ENCODE assay signal across 1 cellular context in the genomic region with DNA sequence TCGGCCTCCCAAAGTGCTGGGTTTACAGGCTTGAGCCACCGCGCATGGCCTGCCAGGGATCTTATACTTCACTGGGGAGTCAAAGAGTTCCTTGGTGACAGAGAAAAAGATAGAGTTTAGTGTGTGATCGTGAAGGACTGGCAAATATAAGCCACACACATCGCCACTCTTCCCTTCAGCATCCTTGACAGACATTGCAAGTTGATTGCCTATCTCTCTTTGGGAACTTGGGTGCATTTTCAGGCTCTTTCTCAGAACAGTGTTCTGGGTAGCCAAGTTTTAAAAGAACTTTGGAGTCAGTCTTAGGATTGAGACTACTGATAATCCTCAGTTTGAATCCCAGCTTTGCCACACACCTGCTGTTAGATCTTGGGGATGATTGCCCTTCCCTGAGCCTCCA.
TF ChIP-seq lines count a peak whose summit lies in the region.

No MANE protein-coding gene starts in this region.

TF ChIP-seq in K562, 482 proteins besides CTCF, POLR2A, EP300 and RAD21:
- no peak for TF ChIP-seq ARID1B (IDR thresholded peaks at IDR 0.05)
- TF ChIP-seq HNRNPH1 (optimal IDR thresholded peaks at IDR 0.05; ENCODE audit: low read depth, low read length), result no peak
- no peak for TF ChIP-seq HDAC1 (IDR thresholded peaks at IDR 0.05)
- no peak for TF ChIP-seq ZBED1 (IDR thresholded peaks at IDR 0.05)
- TF ChIP-seq SIN3A (IDR thresholded peaks at IDR 0.05; ENCODE audit: borderline replicate concordance in 2 of 2, control insufficient read depth in 1 of 2, low read depth in 2 of 2, low read length in 2 of 2), result no peak
- TF ChIP-seq, protein P1, sequence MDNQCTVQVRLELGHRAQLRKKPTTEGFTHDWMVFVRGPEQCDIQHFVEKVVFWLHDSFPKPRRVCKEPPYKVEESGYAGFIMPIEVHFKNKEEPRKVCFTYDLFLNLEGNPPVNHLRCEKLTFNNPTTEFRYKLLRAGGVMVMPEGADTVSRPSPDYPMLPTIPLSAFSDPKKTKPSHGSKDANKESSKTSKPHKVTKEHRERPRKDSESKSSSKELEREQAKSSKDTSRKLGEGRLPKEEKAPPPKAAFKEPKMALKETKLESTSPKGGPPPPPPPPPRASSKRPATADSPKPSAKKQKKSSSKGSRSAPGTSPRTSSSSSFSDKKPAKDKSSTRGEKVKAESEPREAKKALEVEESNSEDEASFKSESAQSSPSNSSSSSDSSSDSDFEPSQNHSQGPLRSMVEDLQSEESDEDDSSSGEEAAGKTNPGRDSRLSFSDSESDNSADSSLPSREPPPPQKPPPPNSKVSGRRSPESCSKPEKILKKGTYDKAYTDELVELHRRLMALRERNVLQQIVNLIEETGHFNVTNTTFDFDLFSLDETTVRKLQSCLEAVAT (IDR thresholded peaks at IDR 0.05), result peak in 1 of 2 experiments; percentile 66; a peak in 2 of 4 replicates
- TF ChIP-seq ZNF79 (CRISPR knock-in tag; IDR thresholded peaks at IDR 0.05; ENCODE audit: low read depth), result no peak
- no peak for TF ChIP-seq MED1 (CRISPR knock-in tag; IDR thresholded peaks at IDR 0.05; ENCODE audit: borderline replicate concordance)
- TF ChIP-seq, protein P2, sequence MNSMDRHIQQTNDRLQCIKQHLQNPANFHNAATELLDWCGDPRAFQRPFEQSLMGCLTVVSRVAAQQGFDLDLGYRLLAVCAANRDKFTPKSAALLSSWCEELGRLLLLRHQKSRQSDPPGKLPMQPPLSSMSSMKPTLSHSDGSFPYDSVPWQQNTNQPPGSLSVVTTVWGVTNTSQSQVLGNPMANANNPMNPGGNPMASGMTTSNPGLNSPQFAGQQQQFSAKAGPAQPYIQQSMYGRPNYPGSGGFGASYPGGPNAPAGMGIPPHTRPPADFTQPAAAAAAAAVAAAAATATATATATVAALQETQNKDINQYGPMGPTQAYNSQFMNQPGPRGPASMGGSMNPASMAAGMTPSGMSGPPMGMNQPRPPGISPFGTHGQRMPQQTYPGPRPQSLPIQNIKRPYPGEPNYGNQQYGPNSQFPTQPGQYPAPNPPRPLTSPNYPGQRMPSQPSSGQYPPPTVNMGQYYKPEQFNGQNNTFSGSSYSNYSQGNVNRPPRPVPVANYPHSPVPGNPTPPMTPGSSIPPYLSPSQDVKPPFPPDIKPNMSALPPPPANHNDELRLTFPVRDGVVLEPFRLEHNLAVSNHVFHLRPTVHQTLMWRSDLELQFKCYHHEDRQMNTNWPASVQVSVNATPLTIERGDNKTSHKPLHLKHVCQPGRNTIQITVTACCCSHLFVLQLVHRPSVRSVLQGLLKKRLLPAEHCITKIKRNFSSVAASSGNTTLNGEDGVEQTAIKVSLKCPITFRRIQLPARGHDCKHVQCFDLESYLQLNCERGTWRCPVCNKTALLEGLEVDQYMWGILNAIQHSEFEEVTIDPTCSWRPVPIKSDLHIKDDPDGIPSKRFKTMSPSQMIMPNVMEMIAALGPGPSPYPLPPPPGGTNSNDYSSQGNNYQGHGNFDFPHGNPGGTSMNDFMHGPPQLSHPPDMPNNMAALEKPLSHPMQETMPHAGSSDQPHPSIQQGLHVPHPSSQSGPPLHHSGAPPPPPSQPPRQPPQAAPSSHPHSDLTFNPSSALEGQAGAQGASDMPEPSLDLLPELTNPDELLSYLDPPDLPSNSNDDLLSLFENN (IDR thresholded peaks at IDR 0.05; ENCODE audit: low read depth in 2 of 2, low read length in 2 of 2), result 0 out of 4 replicates have a peak, but pooled peaks of 1 of the 2 experiments have one; percentile 51
- no peak for TF ChIP-seq ZNF431 (CRISPR knock-in tag; IDR thresholded peaks at IDR 0.05)
- TF ChIP-seq, protein P3, sequence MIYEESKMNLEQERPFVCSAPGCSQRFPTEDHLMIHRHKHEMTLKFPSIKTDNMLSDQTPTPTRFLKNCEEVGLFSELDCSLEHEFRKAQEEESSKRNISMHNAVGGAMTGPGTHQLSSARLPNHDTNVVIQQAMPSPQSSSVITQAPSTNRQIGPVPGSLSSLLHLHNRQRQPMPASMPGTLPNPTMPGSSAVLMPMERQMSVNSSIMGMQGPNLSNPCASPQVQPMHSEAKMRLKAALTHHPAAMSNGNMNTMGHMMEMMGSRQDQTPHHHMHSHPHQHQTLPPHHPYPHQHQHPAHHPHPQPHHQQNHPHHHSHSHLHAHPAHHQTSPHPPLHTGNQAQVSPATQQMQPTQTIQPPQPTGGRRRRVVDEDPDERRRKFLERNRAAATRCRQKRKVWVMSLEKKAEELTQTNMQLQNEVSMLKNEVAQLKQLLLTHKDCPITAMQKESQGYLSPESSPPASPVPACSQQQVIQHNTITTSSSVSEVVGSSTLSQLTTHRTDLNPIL (CRISPR knock-in tag; IDR thresholded peaks at IDR 0.05), result no peak
- no peak for TF ChIP-seq SMARCC2 (IDR thresholded peaks at IDR 0.05; ENCODE audit: low read depth)
- TF ChIP-seq, protein P4, sequence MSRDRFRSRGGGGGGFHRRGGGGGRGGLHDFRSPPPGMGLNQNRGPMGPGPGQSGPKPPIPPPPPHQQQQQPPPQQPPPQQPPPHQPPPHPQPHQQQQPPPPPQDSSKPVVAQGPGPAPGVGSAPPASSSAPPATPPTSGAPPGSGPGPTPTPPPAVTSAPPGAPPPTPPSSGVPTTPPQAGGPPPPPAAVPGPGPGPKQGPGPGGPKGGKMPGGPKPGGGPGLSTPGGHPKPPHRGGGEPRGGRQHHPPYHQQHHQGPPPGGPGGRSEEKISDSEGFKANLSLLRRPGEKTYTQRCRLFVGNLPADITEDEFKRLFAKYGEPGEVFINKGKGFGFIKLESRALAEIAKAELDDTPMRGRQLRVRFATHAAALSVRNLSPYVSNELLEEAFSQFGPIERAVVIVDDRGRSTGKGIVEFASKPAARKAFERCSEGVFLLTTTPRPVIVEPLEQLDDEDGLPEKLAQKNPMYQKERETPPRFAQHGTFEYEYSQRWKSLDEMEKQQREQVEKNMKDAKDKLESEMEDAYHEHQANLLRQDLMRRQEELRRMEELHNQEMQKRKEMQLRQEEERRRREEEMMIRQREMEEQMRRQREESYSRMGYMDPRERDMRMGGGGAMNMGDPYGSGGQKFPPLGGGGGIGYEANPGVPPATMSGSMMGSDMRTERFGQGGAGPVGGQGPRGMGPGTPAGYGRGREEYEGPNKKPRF (IDR thresholded peaks at IDR 0.05; ENCODE audit: low read depth, low read length), result no peak
- TF ChIP-seq, protein P5, sequence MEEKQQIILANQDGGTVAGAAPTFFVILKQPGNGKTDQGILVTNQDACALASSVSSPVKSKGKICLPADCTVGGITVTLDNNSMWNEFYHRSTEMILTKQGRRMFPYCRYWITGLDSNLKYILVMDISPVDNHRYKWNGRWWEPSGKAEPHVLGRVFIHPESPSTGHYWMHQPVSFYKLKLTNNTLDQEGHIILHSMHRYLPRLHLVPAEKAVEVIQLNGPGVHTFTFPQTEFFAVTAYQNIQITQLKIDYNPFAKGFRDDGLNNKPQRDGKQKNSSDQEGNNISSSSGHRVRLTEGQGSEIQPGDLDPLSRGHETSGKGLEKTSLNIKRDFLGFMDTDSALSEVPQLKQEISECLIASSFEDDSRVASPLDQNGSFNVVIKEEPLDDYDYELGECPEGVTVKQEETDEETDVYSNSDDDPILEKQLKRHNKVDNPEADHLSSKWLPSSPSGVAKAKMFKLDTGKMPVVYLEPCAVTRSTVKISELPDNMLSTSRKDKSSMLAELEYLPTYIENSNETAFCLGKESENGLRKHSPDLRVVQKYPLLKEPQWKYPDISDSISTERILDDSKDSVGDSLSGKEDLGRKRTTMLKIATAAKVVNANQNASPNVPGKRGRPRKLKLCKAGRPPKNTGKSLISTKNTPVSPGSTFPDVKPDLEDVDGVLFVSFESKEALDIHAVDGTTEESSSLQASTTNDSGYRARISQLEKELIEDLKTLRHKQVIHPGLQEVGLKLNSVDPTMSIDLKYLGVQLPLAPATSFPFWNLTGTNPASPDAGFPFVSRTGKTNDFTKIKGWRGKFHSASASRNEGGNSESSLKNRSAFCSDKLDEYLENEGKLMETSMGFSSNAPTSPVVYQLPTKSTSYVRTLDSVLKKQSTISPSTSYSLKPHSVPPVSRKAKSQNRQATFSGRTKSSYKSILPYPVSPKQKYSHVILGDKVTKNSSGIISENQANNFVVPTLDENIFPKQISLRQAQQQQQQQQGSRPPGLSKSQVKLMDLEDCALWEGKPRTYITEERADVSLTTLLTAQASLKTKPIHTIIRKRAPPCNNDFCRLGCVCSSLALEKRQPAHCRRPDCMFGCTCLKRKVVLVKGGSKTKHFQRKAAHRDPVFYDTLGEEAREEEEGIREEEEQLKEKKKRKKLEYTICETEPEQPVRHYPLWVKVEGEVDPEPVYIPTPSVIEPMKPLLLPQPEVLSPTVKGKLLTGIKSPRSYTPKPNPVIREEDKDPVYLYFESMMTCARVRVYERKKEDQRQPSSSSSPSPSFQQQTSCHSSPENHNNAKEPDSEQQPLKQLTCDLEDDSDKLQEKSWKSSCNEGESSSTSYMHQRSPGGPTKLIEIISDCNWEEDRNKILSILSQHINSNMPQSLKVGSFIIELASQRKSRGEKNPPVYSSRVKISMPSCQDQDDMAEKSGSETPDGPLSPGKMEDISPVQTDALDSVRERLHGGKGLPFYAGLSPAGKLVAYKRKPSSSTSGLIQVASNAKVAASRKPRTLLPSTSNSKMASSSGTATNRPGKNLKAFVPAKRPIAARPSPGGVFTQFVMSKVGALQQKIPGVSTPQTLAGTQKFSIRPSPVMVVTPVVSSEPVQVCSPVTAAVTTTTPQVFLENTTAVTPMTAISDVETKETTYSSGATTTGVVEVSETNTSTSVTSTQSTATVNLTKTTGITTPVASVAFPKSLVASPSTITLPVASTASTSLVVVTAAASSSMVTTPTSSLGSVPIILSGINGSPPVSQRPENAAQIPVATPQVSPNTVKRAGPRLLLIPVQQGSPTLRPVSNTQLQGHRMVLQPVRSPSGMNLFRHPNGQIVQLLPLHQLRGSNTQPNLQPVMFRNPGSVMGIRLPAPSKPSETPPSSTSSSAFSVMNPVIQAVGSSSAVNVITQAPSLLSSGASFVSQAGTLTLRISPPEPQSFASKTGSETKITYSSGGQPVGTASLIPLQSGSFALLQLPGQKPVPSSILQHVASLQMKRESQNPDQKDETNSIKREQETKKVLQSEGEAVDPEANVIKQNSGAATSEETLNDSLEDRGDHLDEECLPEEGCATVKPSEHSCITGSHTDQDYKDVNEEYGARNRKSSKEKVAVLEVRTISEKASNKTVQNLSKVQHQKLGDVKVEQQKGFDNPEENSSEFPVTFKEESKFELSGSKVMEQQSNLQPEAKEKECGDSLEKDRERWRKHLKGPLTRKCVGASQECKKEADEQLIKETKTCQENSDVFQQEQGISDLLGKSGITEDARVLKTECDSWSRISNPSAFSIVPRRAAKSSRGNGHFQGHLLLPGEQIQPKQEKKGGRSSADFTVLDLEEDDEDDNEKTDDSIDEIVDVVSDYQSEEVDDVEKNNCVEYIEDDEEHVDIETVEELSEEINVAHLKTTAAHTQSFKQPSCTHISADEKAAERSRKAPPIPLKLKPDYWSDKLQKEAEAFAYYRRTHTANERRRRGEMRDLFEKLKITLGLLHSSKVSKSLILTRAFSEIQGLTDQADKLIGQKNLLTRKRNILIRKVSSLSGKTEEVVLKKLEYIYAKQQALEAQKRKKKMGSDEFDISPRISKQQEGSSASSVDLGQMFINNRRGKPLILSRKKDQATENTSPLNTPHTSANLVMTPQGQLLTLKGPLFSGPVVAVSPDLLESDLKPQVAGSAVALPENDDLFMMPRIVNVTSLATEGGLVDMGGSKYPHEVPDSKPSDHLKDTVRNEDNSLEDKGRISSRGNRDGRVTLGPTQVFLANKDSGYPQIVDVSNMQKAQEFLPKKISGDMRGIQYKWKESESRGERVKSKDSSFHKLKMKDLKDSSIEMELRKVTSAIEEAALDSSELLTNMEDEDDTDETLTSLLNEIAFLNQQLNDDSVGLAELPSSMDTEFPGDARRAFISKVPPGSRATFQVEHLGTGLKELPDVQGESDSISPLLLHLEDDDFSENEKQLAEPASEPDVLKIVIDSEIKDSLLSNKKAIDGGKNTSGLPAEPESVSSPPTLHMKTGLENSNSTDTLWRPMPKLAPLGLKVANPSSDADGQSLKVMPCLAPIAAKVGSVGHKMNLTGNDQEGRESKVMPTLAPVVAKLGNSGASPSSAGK (IDR thresholded peaks at IDR 0.05), result no peak
- no peak for TF ChIP-seq ZNF436 (CRISPR knock-in tag; IDR thresholded peaks at IDR 0.05)
- TF ChIP-seq TEAD4 (IDR thresholded peaks at IDR 0.05; ENCODE audit: low read length), result no peak
- no peak for TF ChIP-seq TEAD4 (CRISPR knock-in tag; IDR thresholded peaks at IDR 0.05; ENCODE audit: borderline replicate concordance)
- peak; percentile 84 for TF ChIP-seq ZBTB17 (CRISPR knock-in tag; IDR thresholded peaks at IDR 0.05)
